ENCODE assay signal across 13 cellular contexts in genomic region chr10:110833941-110834621, GRCh38. TPM values are rescaled to one million over a fixed set of nuclear protein-coding genes. Genes with fewer than 3 reads are reported as not detected.
DNase-seq lines count a peak whose midpoint lies in the region; ATAC-seq, FAIRE-seq and TF ChIP-seq lines count a peak whose summit lies in the region.
"Had no signal": no experiment of that assay in that cellular context is flagged by ENCODE, and none has a peak within 500 bp of the region (broad histone marks: within the 10 kb centered on the region; RNA-seq: fewer than 3 reads in every experiment).

No MANE protein-coding gene starts in this region.

- H3K9me3 ChIP-seq in Loucy (ENCODE audit: insufficient read depth, low read depth, low read length) (no peaks in the 10 kb centered on the region), small intestine (ENCODE audit: control insufficient read depth, low read depth) (no peaks in the 10 kb centered on the region), BE2C (no peaks in the 10 kb centered on the region)

- ATAC-seq in activated naive CD4-positive, alpha-beta T cell treated with anti-CD3 and anti-CD28 coated beads, Interleukin-2, amount 50 U/mL, for 72 hours: no peak
- ATAC-seq: HCT116 had no signal

- H3K4me3 ChIP-seq in Loucy (ENCODE audit: low read length, poor library complexity, severe bottlenecking): peak overlapping the region; percentile 52
- no peak overlapping the region for H3K4me3 ChIP-seq in small intestine (ENCODE audit: low read depth in 1 of 2, low read length in 2 of 2)
- H3K4me3 ChIP-seq in BE2C (ENCODE audit: low read depth, low read length): no peak overlapping the region

- H3K79me2 ChIP-seq in Loucy (ENCODE audit: insufficient read depth, low read length): peaks cover 23% of the 10 kb centered on the region

- peak overlapping the region; percentile 54 to 88 for H3K27ac Mint-ChIP-seq in activated naive CD4-positive, alpha-beta T cell treated with anti-CD3 and anti-CD28 coated beads, Interleukin-2, amount 50 U/mL, for 72 hours
- H3K27ac Mint-ChIP-seq: natural killer cell had no signal

- peak overlapping the region; percentile 70 for H3K4me2 ChIP-seq in Loucy (ENCODE audit: low read depth, low read length, poor library complexity, severe bottlenecking)
- H3K4me2 ChIP-seq: KMS-11 had no signal

- no peak for FAIRE-seq in small intestine (lab: Jason Lieb, UNC)
- FAIRE-seq: GM12892 had no signal

- H4K20me1 ChIP-seq in Loucy (ENCODE audit: insufficient read depth, low read length, poor library complexity, severe bottlenecking): no peaks in the 10 kb centered on the region

- no peak overlapping the region for H2AFZ ChIP-seq in Loucy (ENCODE audit: low read length)

- 0 out of 2 replicates have a peak, but pooled peaks cover 3% of the 10 kb centered on the region for H3F3A ChIP-seq in Loucy (ENCODE audit: low read depth)

- 68 to 80% (median 71%) methylated on average over 14 of the region's 14 CpGs for WGBS in small intestine, 3 donors

- H3K36me3 ChIP-seq in Loucy (ENCODE audit: insufficient read depth, low read length) (no peaks in the 10 kb centered on the region), small intestine (ENCODE audit: control insufficient read depth in 2 of 2, insufficient read depth in 2 of 2, low read length in 2 of 2) (no peaks in the 10 kb centered on the region), BE2C (peaks cover 48% of the 10 kb centered on the region)

- H3K4me1 ChIP-seq in Loucy (ENCODE audit: insufficient read depth, low read length, poor library complexity, severe bottlenecking): peaks cover 51% of the 10 kb centered on the region
- H3K4me1 ChIP-seq in small intestine (ENCODE audit: control insufficient read depth in 2 of 2, insufficient read depth in 1 of 2, low read depth in 1 of 2, low read length in 1 of 2): peaks cover 4 to 13% of the 10 kb centered on the region in 2 donors
- H3K4me1 ChIP-seq in BE2C: peaks cover 7% of the 10 kb centered on the region; the same call in 1 of the 2 replicates

- no peaks in the 10 kb centered on the region for H3K27me3 ChIP-seq in Loucy (ENCODE audit: insufficient read depth, low read length, poor library complexity, severe bottlenecking)
- no peaks in the 10 kb centered on the region for H3K27me3 ChIP-seq in layer of hippocampus (ENCODE audit: control insufficient read depth, insufficient read depth, low read length)
- no peaks in the 10 kb centered on the region for H3K27me3 ChIP-seq in small intestine (ENCODE audit: control insufficient read depth in 2 of 2, insufficient read depth in 2 of 2, low read length in 2 of 2)
- H3K27me3 ChIP-seq in BE2C: no peaks in the 10 kb centered on the region

- no peaks in the 10 kb centered on the region for H3K9me2 ChIP-seq in Loucy (replicated peaks; ENCODE audit: low read depth, low read length)

- TF ChIP-seq CTCF in Loucy (conservative IDR thresholded peaks at IDR 0.05; ENCODE audit: low read length) (no peak), BE2C (IDR thresholded peaks at IDR 0.05; ENCODE audit: low read depth, low read length) (no peak)

- H3K27ac ChIP-seq in layer of hippocampus (ENCODE audit: low read depth, low read length): peak overlapping the region; percentile 31
- peak overlapping the region in 1 of 2 donors; percentile 22 for H3K27ac ChIP-seq in small intestine (ENCODE audit: low read depth in 1 of 2, low read length in 1 of 2)
- H3K27ac ChIP-seq: KMS-11 had no signal

- H3K9me3 Mint-ChIP-seq in activated naive CD4-positive, alpha-beta T cell treated with anti-CD3 and anti-CD28 coated beads, Interleukin-2, amount 50 U/mL, for 72 hours: no peaks in the 10 kb centered on the region
- H3K9me3 Mint-ChIP-seq: natural killer cell had no signal

- DNase-seq in activated naive CD4-positive, alpha-beta T cell treated with anti-CD3 and anti-CD28 coated beads, Interleukin-2, amount 50 U/mL, for 72 hours (ENCODE audit: low spot score in 2 of 2): no peak
- DNase-seq in small intestine (peak; percentile 42), ecto neural progenitor cell (ENCODE audit: low spot score) (no peak), amniotic stem cell (lab: John Stamatoyannopoulos, UW) (no peak), BE2C (no peak)
- no peak for DNase-seq in stimulated activated CD4-positive, alpha-beta T cell treated with anti-CD3 and anti-CD28 coated beads, Interleukin-4, amount 100 ng/mL, for 1 hour
- DNase-seq: natural killer cell, OCI-M1 had no signal

- H3K36me3 Mint-ChIP-seq in activated naive CD4-positive, alpha-beta T cell treated with anti-CD3 and anti-CD28 coated beads, Interleukin-2, amount 50 U/mL, for 72 hours: no peaks in the 10 kb centered on the region
- H3K36me3 Mint-ChIP-seq: natural killer cell had no signal

- peak overlapping the region; percentile 62 for H3K9ac ChIP-seq in Loucy (ENCODE audit: low read depth, low read length, poor library complexity, severe bottlenecking)
- H3K9ac ChIP-seq: KMS-11 had no signal

RNA-seq across cellular contexts. Expression of gene PDCD4, which starts 37.6 kb away (rescaled TPM):
- 100 to 1,000 TPM in 1 of 2 donors, 10 to 100 TPM in 1; 94.9 to 159 TPM for total RNA-seq in activated naive CD4-positive, alpha-beta T cell treated with anti-CD3 and anti-CD28 coated beads, Interleukin-2, amount 50 U/mL, for 72 hours
- 100 to 1,000 TPM; 111 to 309 (median 124) TPM for polyA plus RNA-seq in small intestine
- 30.0 TPM for polyA plus RNA-seq in BE2C (2012; ENCODE audit: insufficient read depth, insufficient read length, low read depth)
